ENCODE assay signal across 11 cellular contexts in the genomic region with DNA sequence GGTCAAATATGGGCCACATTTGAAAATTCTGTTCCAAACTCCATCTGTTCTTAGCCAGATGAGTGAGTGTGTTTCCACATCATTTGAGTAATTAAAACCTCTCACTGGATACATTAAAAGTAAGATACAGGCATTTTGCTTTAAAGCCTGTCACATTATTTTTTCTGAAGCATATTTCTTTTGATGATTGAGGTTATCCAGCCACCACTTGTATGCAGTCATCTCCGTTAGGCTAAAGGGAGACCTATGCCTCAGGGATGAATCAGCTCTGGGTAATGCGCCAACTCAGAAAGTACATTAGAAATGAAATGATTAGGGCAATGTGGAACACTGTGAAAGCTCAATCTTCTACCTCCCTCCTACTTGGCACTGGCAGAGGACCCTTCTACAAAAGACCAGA.
DNase-seq lines count a peak whose midpoint lies in the region; ATAC-seq and TF ChIP-seq lines count a peak whose summit lies in the region.
"Had no signal": no experiment of that assay in that cellular context is flagged by ENCODE, and none has a peak within 500 bp of the region (broad histone marks: within the 10 kb centered on the region; RNA-seq: fewer than 3 reads in every experiment).

No MANE protein-coding gene starts in this region.

- no peak overlapping the region for H3K4me3 ChIP-seq in PC-3 (ENCODE audit: low read length)
- no peak overlapping the region for H3K4me3 ChIP-seq in osteoblast (ENCODE audit: insufficient read depth, low read length)
- no peak overlapping the region for H3K4me3 ChIP-seq in endodermal cell (ENCODE audit: low read length)
- H3K4me3 ChIP-seq in neural progenitor cell = no peak overlapping the region
- H3K4me3 ChIP-seq: SK-N-MC had no signal

- H3K27me3 Mint-ChIP-seq in endodermal cell (ENCODE audit: insufficient read depth) (peaks cover 27% of the 10 kb centered on the region), neural progenitor cell (ENCODE audit: insufficient read depth, low read depth) (no peaks in the 10 kb centered on the region)

- H3K27ac Mint-ChIP-seq in endodermal cell = no peak overlapping the region
- H3K27ac Mint-ChIP-seq in neural progenitor cell = no peak overlapping the region
- H3K27ac Mint-ChIP-seq: activated naive CD4-positive, alpha-beta T cell treated with anti-CD3 and anti-CD28 coated beads for 36 hours had no signal

- H2AFZ ChIP-seq in PC-3 (ENCODE audit: low read length) (no peak overlapping the region), osteoblast (ENCODE audit: low read length) (no peak overlapping the region), neural progenitor cell (replicated peaks) (no peak overlapping the region)

- no peak for TF ChIP-seq CTCF in PC-3 (conservative IDR thresholded peaks at IDR 0.05; ENCODE audit: low read depth, low read length)
- no peak for TF ChIP-seq CTCF in osteoblast (IDR thresholded peaks at IDR 0.05; ENCODE audit: extremely low read depth, low read depth, low read length)
- no peak for TF ChIP-seq CTCF in endodermal cell (conservative IDR thresholded peaks at IDR 0.05)
- no peak for TF ChIP-seq CTCF in neural progenitor cell (IDR thresholded peaks at IDR 0.05)

- BruUV-seq in PC-3 (replicated peaks; lab: Mats Ljungman, UMichigan) = no TSS peak

- POLR2A ChIA-PET in PC-3 (lab: Charles Lee; ENCODE audit: unreplicated experiment) = no interaction called here

- H3K4me1 Mint-ChIP-seq in endodermal cell (peaks cover 31% of the 10 kb centered on the region), neural progenitor cell (peaks cover 11% of the 10 kb centered on the region)

- H3K9me2 ChIP-seq in PC-3 (replicated peaks; ENCODE audit: low read length) = no peaks in the 10 kb centered on the region

- H3K9ac ChIP-seq in PC-3 (ENCODE audit: low read length) = no peak overlapping the region
- H3K9ac ChIP-seq in endodermal cell (ENCODE audit: extremely low read depth, low read length, poor library complexity, severe bottlenecking) = no peak overlapping the region
- no peak overlapping the region for H3K9ac ChIP-seq in neural progenitor cell

- H3K9me3 ChIP-seq in PC-3 (ENCODE audit: low read length) = no peaks in the 10 kb centered on the region
- H3K9me3 ChIP-seq in osteoblast (ENCODE audit: low read depth, low read length) = no peaks in the 10 kb centered on the region
- H3K9me3 ChIP-seq in endodermal cell (ENCODE audit: control insufficient read depth, low read length) = no peaks in the 10 kb centered on the region
- H3K9me3 ChIP-seq in neural progenitor cell (ENCODE audit: low read depth) = no peaks in the 10 kb centered on the region

- DNase-seq in EH (ENCODE audit: low read depth) (peak; percentile 94), PC-3 (peak; percentile 96), dedifferentiated amniotic fluid mesenchymal stem cell (ENCODE audit: extremely low spot score) (peak; percentile 85), osteoblast (ENCODE audit: insufficient read length, low spot score, missing footprints) (peak; percentile 65), endodermal cell (no peak), NCI-H524 (lab: John Stamatoyannopoulos, UW) (no peak), neural progenitor cell (ENCODE audit: low spot score) (no peak)
- no peak for DNase-seq in stimulated activated CD4-positive, alpha-beta T cell treated with anti-CD3 and anti-CD28 coated beads, Interleukin-12 subunit alpha, Interleukin-12 subunit beta, amount 100 ng/mL, for 4 hours
- DNase-seq: activated naive CD4-positive, alpha-beta T cell treated with anti-CD3 and anti-CD28 coated beads for 36 hours; NCI-H345 had no signal

- intact Hi-C loops in PC-3 (cut with micrococcal nuclease) = loop anchor here (10.0 kb wide), 1 partner anchor 335 kb away; no protein-coding TSS in a partner anchor

- WGBS in endodermal cell (ENCODE audit: insufficient coverage in 1 of 2, insufficient read length in 1 of 2), 2 experiments = 93% methylated on average over 2 of the region's 2 CpGs; no CpG with 5 or more reads in 1 of the 2 experiments

- H3K27ac ChIP-seq in PC-3 (ENCODE audit: low read length) (peak overlapping the region; percentile 51), osteoblast (ENCODE audit: low read depth, low read length) (peak overlapping the region; percentile 84), endodermal cell (ENCODE audit: low read depth, low read length) (no peak overlapping the region), neural progenitor cell (no peak overlapping the region)
- H3K27ac ChIP-seq: SK-N-MC had no signal

- H3K79me2 ChIP-seq in PC-3 (ENCODE audit: low read length) (no peaks in the 10 kb centered on the region), osteoblast (ENCODE audit: insufficient read depth, low read length) (no peaks in the 10 kb centered on the region), neural progenitor cell (ENCODE audit: low read depth) (no peaks in the 10 kb centered on the region)

- H3K4me1 ChIP-seq in PC-3 (ENCODE audit: insufficient read depth, low read length) (peaks cover 39% of the 10 kb centered on the region), osteoblast (ENCODE audit: insufficient read depth, low read length) (peaks cover 71% of the 10 kb centered on the region), endodermal cell (ENCODE audit: control insufficient read depth, insufficient read depth, low read length) (peaks cover 5% of the 10 kb centered on the region), neural progenitor cell (peaks cover 13% of the 10 kb centered on the region)

- H3K36me3 ChIP-seq in PC-3 (ENCODE audit: low read depth, low read length) = no peaks in the 10 kb centered on the region
- H3K36me3 ChIP-seq in osteoblast (ENCODE audit: insufficient read depth, low read length) = no peaks in the 10 kb centered on the region
- no peaks in the 10 kb centered on the region for H3K36me3 ChIP-seq in endodermal cell (ENCODE audit: control insufficient read depth, insufficient read depth, low read length)
- no peaks in the 10 kb centered on the region for H3K36me3 ChIP-seq in neural progenitor cell

- H3K27me3 ChIP-seq in PC-3 (ENCODE audit: low read length) (peaks cover 10% of the 10 kb centered on the region; the same call in 1 of the 2 replicates), osteoblast (ENCODE audit: insufficient read depth, low read length) (no peaks in the 10 kb centered on the region), endodermal cell (ENCODE audit: control insufficient read depth, insufficient read depth, low read length, poor library complexity, severe bottlenecking) (no peaks in the 10 kb centered on the region), neural progenitor cell (no peaks in the 10 kb centered on the region)

- CTCF ChIA-PET in PC-3 (lab: Charles Lee) = no interaction called here

- H3F3A ChIP-seq in PC-3 (ENCODE audit: low read length, unreplicated experiment) (no peaks in the 10 kb centered on the region), neural progenitor cell (ENCODE audit: low read depth) (peaks cover 9% of the 10 kb centered on the region)

- H3K36me3 Mint-ChIP-seq in endodermal cell (ENCODE audit: low read depth) = no peaks in the 10 kb centered on the region
- H3K36me3 Mint-ChIP-seq in neural progenitor cell = no peaks in the 10 kb centered on the region

- H4K20me1 ChIP-seq in PC-3 (ENCODE audit: low read length) (no peaks in the 10 kb centered on the region), osteoblast (ENCODE audit: insufficient read depth, low read length) (no peaks in the 10 kb centered on the region), neural progenitor cell (ENCODE audit: low read depth) (no peaks in the 10 kb centered on the region)

- no peaks in the 10 kb centered on the region for H3K9me3 Mint-ChIP-seq in endodermal cell
- H3K9me3 Mint-ChIP-seq in neural progenitor cell = no peaks in the 10 kb centered on the region
- H3K9me3 Mint-ChIP-seq: activated naive CD4-positive, alpha-beta T cell treated with anti-CD3 and anti-CD28 coated beads for 36 hours had no signal

- H3K4me2 ChIP-seq in PC-3 (ENCODE audit: low read length) = peak overlapping the region; percentile 54
- peak overlapping the region; percentile 60 for H3K4me2 ChIP-seq in osteoblast (ENCODE audit: insufficient read depth, low read length)
- H3K4me2 ChIP-seq in neural progenitor cell = no peak overlapping the region

- H3K4me3 Mint-ChIP-seq in endodermal cell = no peak overlapping the region
- H3K4me3 Mint-ChIP-seq in neural progenitor cell = no peak overlapping the region
- H3K4me3 Mint-ChIP-seq: activated naive CD4-positive, alpha-beta T cell treated with anti-CD3 and anti-CD28 coated beads for 36 hours had no signal

- peak; percentile 95 for ATAC-seq in PC-3

Comparison
In these comparisons a context has a peak if more than half of its experiments do, and no peak if none do; other contexts are left out.
1. DNase-seq: peak in EH (single experiment), PC-3 (single experiment), dedifferentiated amniotic fluid mesenchymal stem cell (single experiment) and osteoblast (single experiment); none in endodermal cell (single experiment), stimulated activated CD4-positive, alpha-beta T cell treated with anti-CD3 and anti-CD28 coated beads, Interleukin-12 subunit alpha, Interleukin-12 subunit beta, amount 100 ng/mL, for 4 hours (single experiment), NCI-H524 (0 of 2) and neural progenitor cell (single experiment).
2. H3K27ac ChIP-seq: peak in PC-3 (single experiment) and osteoblast (single experiment); none in endodermal cell (single experiment) and neural progenitor cell (single experiment).